ENCODE assay signal across 11 cellular contexts in the genomic region with DNA sequence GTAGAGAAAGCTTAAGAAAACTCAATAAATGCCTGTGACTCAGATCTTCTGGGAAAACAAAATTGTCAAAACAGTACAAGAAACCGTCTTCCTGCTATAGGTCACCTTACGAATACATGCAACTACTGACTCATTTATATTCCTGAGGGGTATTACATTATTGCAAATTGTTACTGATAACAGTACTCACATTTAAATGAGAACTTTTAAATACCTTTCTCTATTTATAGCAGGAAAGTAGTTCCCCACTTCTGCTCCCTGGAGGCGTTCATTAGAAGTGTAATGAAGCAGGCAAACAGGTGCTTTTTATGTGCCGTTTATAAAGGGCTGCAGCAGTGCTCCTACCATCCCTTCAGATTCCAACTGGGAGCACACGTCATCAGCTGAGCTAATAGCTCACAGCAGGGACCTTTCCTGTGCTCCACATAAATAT.
DNase-seq lines count a peak whose midpoint lies in the region; ATAC-seq and TF ChIP-seq lines count a peak whose summit lies in the region.
"Had no signal": no experiment of that assay in that cellular context is flagged by ENCODE, and none has a peak within 500 bp of the region (broad histone marks: within the 10 kb centered on the region; RNA-seq: fewer than 3 reads in every experiment).

No MANE protein-coding gene starts in this region.

- ATAC-seq in GM18868 (IDR thresholded peaks at IDR 0.05; ENCODE audit: unreplicated experiment) (peak; percentile 92), HG02571 (IDR thresholded peaks at IDR 0.05; ENCODE audit: unreplicated experiment) (peak; percentile 72), HG03097 (IDR thresholded peaks at IDR 0.05; ENCODE audit: low FRiP score, unreplicated experiment) (no peak)

- no peaks in the 10 kb centered on the region for H3K36me3 Mint-ChIP-seq in type B pancreatic cell

- H3K36me3 ChIP-seq in WERI-Rb-1 (no peaks in the 10 kb centered on the region), tibial artery (no peaks in the 10 kb centered on the region)
- H3K36me3 ChIP-seq: spleen, thoracic aorta had no signal

- no peaks in the 10 kb centered on the region for H3K9me3 ChIP-seq in WERI-Rb-1 (ENCODE audit: severe bottlenecking)
- no peaks in the 10 kb centered on the region for H3K9me3 ChIP-seq in tibial artery

- no peak overlapping the region for H3K27ac Mint-ChIP-seq in type B pancreatic cell

- no peak overlapping the region for H3K27ac ChIP-seq in WERI-Rb-1
- H3K27ac ChIP-seq in tibial artery, result no peak overlapping the region
- H3K27ac ChIP-seq: spleen, thoracic aorta had no signal

- TF ChIP-seq CTCF in WERI-Rb-1 (IDR thresholded peaks at IDR 0.05; ENCODE audit: low read depth, low read length), result no peak
- TF ChIP-seq CTCF in type B pancreatic cell (conservative IDR thresholded peaks at IDR 0.05), result no peak
- TF ChIP-seq CTCF in tibial artery (IDR thresholded peaks at IDR 0.05), result no peak

- H3K4me3 Mint-ChIP-seq in type B pancreatic cell, result no peak overlapping the region

- H3K9me3 Mint-ChIP-seq in type B pancreatic cell, result no peaks in the 10 kb centered on the region

- H3K4me1 ChIP-seq in tibial artery, result no peaks in the 10 kb centered on the region
- H3K4me1 ChIP-seq: spleen had no signal

- H3K4me1 Mint-ChIP-seq in type B pancreatic cell (ENCODE audit: unreplicated experiment), result no peaks in the 10 kb centered on the region

- intact Hi-C loops in tibial artery (cut with DNase I; ENCODE audit: low total_unique reads), result no loop called here

- H3K4me3 ChIP-seq in WERI-Rb-1 (ENCODE audit: low read depth, low read length) (no peak overlapping the region), tibial artery (no peak overlapping the region)
- H3K4me3 ChIP-seq: spleen, thoracic aorta had no signal

- H3K27me3 ChIP-seq in WERI-Rb-1 (ENCODE audit: insufficient read depth, low read depth, severe bottlenecking), result no peaks in the 10 kb centered on the region
- H3K27me3 ChIP-seq in tibial artery, result no peaks in the 10 kb centered on the region
- H3K27me3 ChIP-seq: spleen had no signal

- no peaks in the 10 kb centered on the region for H3K27me3 Mint-ChIP-seq in type B pancreatic cell

- DNase-seq in NCI-H1417 treated with DMSO at 0.1 percent for 48 hours (lab: John Stamatoyannopoulos, UW) (peak; percentile 64), germinal center (ENCODE audit: low spot score) (peak; percentile 17), WERI-Rb-1 (no peak), type B pancreatic cell (ENCODE audit: extremely low spot score, unreplicated experiment) (no peak), tibial artery (no peak)
- DNase-seq: activated effector memory CD4-positive, alpha-beta T cell treated with Interleukin-2 at 50 U/mL for 16 hours; spleen had no signal

Comparison
In these comparisons a context has a peak if more than half of its experiments do, and no peak if none do; other contexts are left out.
1. DNase-seq: peak in NCI-H1417 treated with DMSO at 0.1 percent for 48 hours (single experiment) and germinal center (single experiment); none in WERI-Rb-1 (single experiment), type B pancreatic cell (single experiment) and tibial artery (0 of 2).